ENCODE assay signal across 7 cellular contexts in genomic region chr4:47913328-47913727, GRCh38. TPM values are rescaled to one million over a fixed set of nuclear protein-coding genes. Genes with fewer than 3 reads are reported as not detected.
DNase-seq lines count a peak whose midpoint lies in the region; ATAC-seq and TF ChIP-seq lines count a peak whose summit lies in the region.

No MANE protein-coding gene starts in this region.

- ATAC-seq in GM18517 (IDR thresholded peaks at IDR 0.05; ENCODE audit: unreplicated experiment) = no peak

- H3K27me3 ChIP-seq in endodermal cell (ENCODE audit: control insufficient read depth, insufficient read depth, low read length, poor library complexity, severe bottlenecking) (no peaks in the 10 kb centered on the region), neuron (ENCODE audit: insufficient read depth, low read length) (no peaks in the 10 kb centered on the region)

- H3K4me1 Mint-ChIP-seq in endodermal cell = peaks cover 25% of the 10 kb centered on the region

- peak overlapping the region; percentile 99 for H3K4me3 Mint-ChIP-seq in endodermal cell

- intact Hi-C loops in head of caudate nucleus (cut with DNase I) = no loop called here

- peaks cover 3% of the 10 kb centered on the region for H3K27me3 Mint-ChIP-seq in endodermal cell (ENCODE audit: insufficient read depth)

- DNase-seq in GM12865 (ENCODE audit: low read depth) (peak; percentile 10), OCI-M1 (lab: John Stamatoyannopoulos, UW) (peak; percentile 60), endodermal cell (no peak), head of caudate nucleus (no peak)
- DNase-seq in stimulated activated CD4-positive, alpha-beta T cell treated with anti-CD3 and anti-CD28 coated beads, Interleukin-2, amount 100 ng/mL, for 48 hours = no peak

- H3K36me3 Mint-ChIP-seq in endodermal cell (ENCODE audit: low read depth) = peaks cover 40% of the 10 kb centered on the region

- peaks cover 3% of the 10 kb centered on the region for H3K4me1 ChIP-seq in endodermal cell (ENCODE audit: control insufficient read depth, insufficient read depth, low read length)
- H3K4me1 ChIP-seq in neuron (ENCODE audit: insufficient read depth, low read length) = peaks cover 9% of the 10 kb centered on the region

- peaks cover 15% of the 10 kb centered on the region for H3K9me3 Mint-ChIP-seq in endodermal cell

- WGBS in endodermal cell (ENCODE audit: insufficient coverage in 1 of 2, insufficient read length in 1 of 2), 2 experiments = 11 to 15% methylated on average over 2 to 4 of the region's 4 CpGs

- H3K9me3 ChIP-seq in endodermal cell (ENCODE audit: control insufficient read depth, low read length) (no peaks in the 10 kb centered on the region), neuron (ENCODE audit: low read length) (no peaks in the 10 kb centered on the region)

- H3K9ac ChIP-seq in endodermal cell (ENCODE audit: extremely low read depth, low read length, poor library complexity, severe bottlenecking) = peak overlapping the region; percentile 84

- TF ChIP-seq CTCF in GM12865 (IDR thresholded peaks at IDR 0.05; ENCODE audit: insufficient read depth, low read depth, low read length, missing control alignments) (no peak), endodermal cell (conservative IDR thresholded peaks at IDR 0.05) (no peak)

- H2AFZ ChIP-seq in neuron (ENCODE audit: low read depth, low read length) = peak overlapping the region; percentile 94

- H3K36me3 ChIP-seq in endodermal cell (ENCODE audit: control insufficient read depth, insufficient read depth, low read length) (peaks cover 29% of the 10 kb centered on the region), neuron (ENCODE audit: insufficient read depth, low read length) (peaks cover 7% of the 10 kb centered on the region)

- no peak overlapping the region for H3K27ac ChIP-seq in endodermal cell (ENCODE audit: low read depth, low read length)

- H3K4me3 ChIP-seq in GM12865 (ENCODE audit: low read depth, low read length) (peak overlapping the region; percentile 97), endodermal cell (ENCODE audit: low read length) (peak overlapping the region; percentile 100), neuron (ENCODE audit: low read length) (peak overlapping the region; percentile 91)

- peak overlapping the region; percentile 98 for H3K27ac Mint-ChIP-seq in endodermal cell

RNA-seq across cellular contexts. Expression of gene NFXL1, which starts 1.1 kb away (rescaled TPM):
- 10 to 100 TPM; 33.0 to 33.7 TPM for total RNA-seq in endodermal cell
- polyA plus RNA-seq in endodermal cell (2013, experiment 1 of 2) = 18.8 TPM
- 17.5 TPM for polyA plus RNA-seq in endodermal cell (2013, experiment 2 of 2)

Comparison
In these comparisons a context has a peak if more than half of its experiments do, and no peak if none do; other contexts are left out.
1. DNase-seq: peak in GM12865 (single experiment) and OCI-M1 (single experiment); none in endodermal cell (single experiment), head of caudate nucleus (0 of 42) and stimulated activated CD4-positive, alpha-beta T cell treated with anti-CD3 and anti-CD28 coated beads, Interleukin-2, amount 100 ng/mL, for 48 hours (0 of 2).
2. Peak in every context shown above with its lines, with median percentiles within 50 percentile points of each other: H3K4me3 ChIP-seq.